36 cellular contexts compared by ENCODE assay signal in genomic region chr11:108617055-108617454, GRCh38. TPM values are rescaled to one million over a fixed set of nuclear protein-coding genes. Genes with fewer than 3 reads are reported as not detected.
DNase-seq lines count a peak whose midpoint lies in the region; ATAC-seq, FAIRE-seq and TF ChIP-seq lines count a peak whose summit lies in the region.
"Had no signal": no experiment of that assay in that cellular context is flagged by ENCODE, and none has a peak within 500 bp of the region (broad histone marks: within the 10 kb centered on the region; RNA-seq: fewer than 3 reads in every experiment).

No MANE protein-coding gene starts in this region.

- TF ChIP-seq POLR2A in breast epithelium (IDR thresholded peaks at IDR 0.05) (no peak), K562 (conservative IDR thresholded peaks at IDR 0.05) (no peak), suprapubic skin (IDR thresholded peaks at IDR 0.05) (no peak)

- H3K4me3 ChIP-seq in breast epithelium (no peak overlapping the region), K562 (no peak overlapping the region), keratinocyte (ENCODE audit: control insufficient read depth in 2 of 3, extremely low read depth in 1 of 3, insufficient read depth in 2 of 3, low read depth in 1 of 3, low read length in 3 of 3) (no peak overlapping the region), suprapubic skin (no peak overlapping the region), ascending aorta (no peak overlapping the region)
- H3K4me3 ChIP-seq: GM23248, left lung, MG63, spleen, thoracic aorta, vagina had no signal

- no peaks in the 10 kb centered on the region for H3K9me3 ChIP-seq in breast epithelium
- no peaks in the 10 kb centered on the region for H3K9me3 ChIP-seq in K562 (replicated peaks; ENCODE audit: control insufficient read depth, insufficient read depth, low read depth, low read length)
- H3K9me3 ChIP-seq in keratinocyte (ENCODE audit: control insufficient read depth, low read depth, low read length): no peaks in the 10 kb centered on the region
- no peaks in the 10 kb centered on the region for H3K9me3 ChIP-seq in suprapubic skin
- H3K9me3 ChIP-seq in ascending aorta: no peaks in the 10 kb centered on the region
- H3K9me3 ChIP-seq: left lung, MG63, neutrophil, spleen, thoracic aorta, vagina had no signal

- ATAC-seq in K562: peak; percentile 38
- ATAC-seq: activated naive CD4-positive, alpha-beta T cell treated with anti-CD3 and anti-CD28 coated beads, Interleukin-2, amount 50 U/mL, for 72 hours; right cardiac atrium had no signal

- no peaks in the 10 kb centered on the region for H3K9me1 ChIP-seq in K562 (ENCODE audit: control insufficient read depth, insufficient read depth, low read length)
- H3K9me1 ChIP-seq in keratinocyte (ENCODE audit: control insufficient read depth, extremely low read depth, insufficient read depth, low read length): no peaks in the 10 kb centered on the region

- H3K4me2 ChIP-seq in K562 (ENCODE audit: insufficient read depth, low read length): no peak overlapping the region
- peak overlapping the region; percentile 26 for H3K4me2 ChIP-seq in keratinocyte (ENCODE audit: control insufficient read depth, extremely low read depth, insufficient read depth, low read depth, low read length)

- H2AFZ ChIP-seq in K562 (ENCODE audit: low read depth, low read length) (peak overlapping the region; percentile 37), keratinocyte (ENCODE audit: control insufficient read depth, low read length) (peak overlapping the region; percentile 84)
- H2AFZ ChIP-seq: GM23248 had no signal

- H3K36me3 ChIP-seq in breast epithelium (no peaks in the 10 kb centered on the region), K562 (ENCODE audit: control insufficient read depth, insufficient read depth, low read length) (no peaks in the 10 kb centered on the region), keratinocyte (ENCODE audit: control insufficient read depth in 2 of 2, extremely low read depth in 1 of 2, insufficient read depth in 2 of 2, low read length in 2 of 2) (no peaks in the 10 kb centered on the region), suprapubic skin (no peaks in the 10 kb centered on the region), ascending aorta (no peaks in the 10 kb centered on the region)
- H3K36me3 ChIP-seq: left lung, MG63, neutrophil, spleen, thoracic aorta, vagina had no signal

- H3K9me3 Mint-ChIP-seq in MCF 10A (ENCODE audit: unreplicated experiment): no peaks in the 10 kb centered on the region
- H3K9me3 Mint-ChIP-seq: activated CD4-positive, alpha-beta memory T cell treated with anti-CD3 and anti-CD28 coated beads, Interleukin-2, amount 10 ng/mL, durations not matched to agents 7 days and 5 days; activated naive CD4-positive, alpha-beta T cell treated with anti-CD3 and anti-CD28 coated beads, Interleukin-2, amount 50 U/mL, for 72 hours; CD4-positive, alpha-beta T cell; stimulated activated naive CD8-positive, alpha-beta T cell treated with anti-CD3 and anti-CD28 coated beads, Interleukin-15, Interleukin-2, amounts not matched to agents 100 ng/mL and 50 ng/mL, for 24 hours had no signal

- H4K20me1 ChIP-seq in K562 (replicated peaks; ENCODE audit: control insufficient read depth, insufficient read depth, low read length) (no peaks in the 10 kb centered on the region), keratinocyte (ENCODE audit: control insufficient read depth, extremely low read depth, insufficient read depth, low read length) (no peaks in the 10 kb centered on the region)

- no peak for TF ChIP-seq CTCF in MCF 10A (IDR thresholded peaks at IDR 0.05; ENCODE audit: unreplicated experiment)
- no peak for TF ChIP-seq CTCF in breast epithelium (IDR thresholded peaks at IDR 0.05)
- no peak for TF ChIP-seq CTCF in K562 (IDR thresholded peaks at IDR 0.05 in 2 of 3, conservative IDR thresholded peaks at IDR 0.05 in 1 of 3; ENCODE audit: insufficient read depth in 2 of 3, low read depth in 1 of 3, low read length in 3 of 3)
- no peak for TF ChIP-seq CTCF in keratinocyte (optimal IDR thresholded peaks at IDR 0.05 in 1 of 3, IDR thresholded peaks at IDR 0.05 in 1 of 3, conservative IDR thresholded peaks at IDR 0.05 in 1 of 3; ENCODE audit: extremely low read depth in 1 of 3, insufficient read depth in 2 of 3, low read length in 3 of 3)
- no peak for TF ChIP-seq CTCF in suprapubic skin (IDR thresholded peaks at IDR 0.05)
- TF ChIP-seq CTCF in ascending aorta (IDR thresholded peaks at IDR 0.05): no peak

- no peak for TF ChIP-seq RAD21 in K562 (CRISPR knock-in tag; conservative IDR thresholded peaks at IDR 0.05 in 1 of 2, IDR thresholded peaks at IDR 0.05 in 1 of 2)

- DNase-seq in MCF 10A (ENCODE audit: unreplicated experiment) (no peak), breast epithelium (ENCODE audit: low spot score in 2 of 2) (no peak), K562 (ENCODE audit: extremely low read depth in 1 of 4, low spot score in 3 of 4) (no peak), keratinocyte (ENCODE audit: low read depth, low spot score) (no peak), suprapubic skin (ENCODE audit: low spot score in 2 of 2) (no peak), NCI-H226 (no peak), ascending aorta (ENCODE audit: low spot score in 2 of 2) (no peak)
- DNase-seq in activated CD4-positive, alpha-beta T cell treated with anti-CD3 and anti-CD28 coated beads, Interleukin-2, amount 50 U/mL, for 48 hours: no peak
- DNase-seq: activated CD4-positive, alpha-beta memory T cell treated with anti-CD3 and anti-CD28 coated beads, Interleukin-2, amount 10 ng/mL, durations not matched to agents 7 days and 5 days; activated CD4-positive, CD25-positive, alpha-beta regulatory T cell treated with anti-CD3 and anti-CD28 coated beads, Interleukin-2, amount 50 U/mL, for 72 hours; activated CD8-positive, alpha-beta memory T cell treated with anti-CD3 and anti-CD28 coated beads, Interleukin-2, amount 50 U/mL, for 48 hours; AML-193; amygdala; CD4-positive, alpha-beta T cell; DMS 273 treated with DMSO at 0.1 percent for 48 hours; glutamatergic neuron; KG1; left lung; NCI-H1417 treated with DMSO at 0.1 percent for 48 hours; NCI-H2081; NCI-H345; NCI-H748 treated with DMSO at 0.1 percent for 48 hours; right cardiac atrium; RPMI8226; spleen; stimulated activated CD4-positive, alpha-beta T cell treated with anti-CD3 and anti-CD28 coated beads, Interleukin-2, amount 100 ng/mL, for 24 hours had no signal

- H3K4me1 ChIP-seq in breast epithelium (no peaks in the 10 kb centered on the region), K562 (replicated peaks in 1 of 2; ENCODE audit: control insufficient read depth in 2 of 2, insufficient read depth in 2 of 2, low read length in 2 of 2) (no peaks in the 10 kb centered on the region), keratinocyte (ENCODE audit: control insufficient read depth, extremely low read depth, insufficient read depth, low read length) (peaks cover 53% of the 10 kb centered on the region), suprapubic skin (peaks cover 18% of the 10 kb centered on the region), ascending aorta (no peaks in the 10 kb centered on the region)
- H3K4me1 ChIP-seq: left lung, spleen, vagina had no signal

- no peaks in the 10 kb centered on the region for H3K27me3 Mint-ChIP-seq in MCF 10A (ENCODE audit: insufficient read depth, unreplicated experiment)

- TF ChIP-seq EP300 in K562 (IDR thresholded peaks at IDR 0.05; ENCODE audit: low read length): no peak
- TF ChIP-seq EP300 in suprapubic skin (IDR thresholded peaks at IDR 0.05): no peak

- TSS peak; percentile 99 for BruUV-seq in MCF 10A (replicated peaks; lab: Mats Ljungman, UMichigan)
- no TSS peak for BruUV-seq in K562 (replicated peaks; lab: Mats Ljungman, UMichigan)

- CTCF ChIA-PET in MCF 10A (lab: Yijun Ruan, JAX) (no interaction called here), K562 (lab: Yijun Ruan, JAX; ENCODE audit: low intra/inter-chr PET ratio) (no interaction called here)

- no peaks in the 10 kb centered on the region for H3K79me2 ChIP-seq in K562 (ENCODE audit: control insufficient read depth, insufficient read depth, low read length)
- H3K79me2 ChIP-seq in keratinocyte (ENCODE audit: control insufficient read depth, insufficient read depth, low read length): no peaks in the 10 kb centered on the region

- POLR2A ChIA-PET in MCF 10A (lab: Yijun Ruan, JAX) (interaction anchor here (0.9 to 5.4 kb wide), 5 partner anchors 11 to 150 kb away, joined by 4 to 39 read pairs (median 5); partner anchors contain the start of genes C11orf65 and EXPH5), K562 (lab: Yijun Ruan, JAX) (interaction anchor here (1.2 kb wide), 1 partner anchor 24 kb away, joined by 3 read pairs; the partner anchor contains the start of gene EXPH5)

- peaks cover 14% of the 10 kb centered on the region for H3K4me1 Mint-ChIP-seq in MCF 10A (ENCODE audit: insufficient read depth, unreplicated experiment)

- 43% methylated on average over 4 of the region's 4 CpGs for WGBS in K562 (ENCODE audit: insufficient coverage, low coverage, missing lambda C conversion rate)
- WGBS in suprapubic skin: 57% methylated on average over 4 of the region's 4 CpGs

- no peaks in the 10 kb centered on the region for H3K27me3 ChIP-seq in breast epithelium
- H3K27me3 ChIP-seq in K562 (ENCODE audit: control insufficient read depth in 2 of 2, insufficient read depth in 2 of 2, low read length in 2 of 2): no peaks in the 10 kb centered on the region
- no peaks in the 10 kb centered on the region for H3K27me3 ChIP-seq in keratinocyte (ENCODE audit: control insufficient read depth, extremely low read depth, insufficient read depth, low read length)
- no peaks in the 10 kb centered on the region for H3K27me3 ChIP-seq in suprapubic skin
- no peaks in the 10 kb centered on the region for H3K27me3 ChIP-seq in ascending aorta
- H3K27me3 ChIP-seq: left lung, MG63, spleen, vagina had no signal

- dilution Hi-C loops in keratinocyte (cut with MboI; ENCODE audit: extremely low pct_ligation_motif_present, low sequenced_read_pairs): no loop called here

- H3K9ac ChIP-seq in K562 (ENCODE audit: insufficient read depth in 1 of 2, low read depth in 2 of 2, low read length in 2 of 2) (no peak overlapping the region), keratinocyte (ENCODE audit: control insufficient read depth, extremely low read depth, insufficient read depth, low read length) (peak overlapping the region; percentile 78)
- H3K9ac ChIP-seq: GM23248 had no signal

- H3K4me3 Mint-ChIP-seq in MCF 10A (ENCODE audit: unreplicated experiment): no peak overlapping the region
- H3K4me3 Mint-ChIP-seq: activated CD4-positive, alpha-beta memory T cell treated with anti-CD3 and anti-CD28 coated beads, Interleukin-2, amount 10 ng/mL, durations not matched to agents 7 days and 5 days; CD4-positive, alpha-beta T cell; stimulated activated naive CD8-positive, alpha-beta T cell treated with anti-CD3 and anti-CD28 coated beads, Interleukin-15, Interleukin-2, amounts not matched to agents 100 ng/mL and 50 ng/mL, for 24 hours had no signal

- no peaks in the 10 kb centered on the region for H3K36me3 Mint-ChIP-seq in MCF 10A (ENCODE audit: insufficient read depth, unreplicated experiment)
- H3K36me3 Mint-ChIP-seq: activated naive CD4-positive, alpha-beta T cell treated with anti-CD3 and anti-CD28 coated beads, Interleukin-2, amount 50 U/mL, for 72 hours had no signal

- peak overlapping the region; percentile 91 for H3K27ac Mint-ChIP-seq in MCF 10A (ENCODE audit: low read depth, unreplicated experiment)
- H3K27ac Mint-ChIP-seq: activated CD4-positive, alpha-beta memory T cell treated with anti-CD3 and anti-CD28 coated beads, Interleukin-2, amount 10 ng/mL, durations not matched to agents 7 days and 5 days; activated naive CD4-positive, alpha-beta T cell treated with anti-CD3 and anti-CD28 coated beads, Interleukin-2, amount 50 U/mL, for 72 hours; CD4-positive, alpha-beta T cell; stimulated activated naive CD8-positive, alpha-beta T cell treated with anti-CD3 and anti-CD28 coated beads, Interleukin-15, Interleukin-2, amounts not matched to agents 100 ng/mL and 50 ng/mL, for 24 hours had no signal

- H3K27ac ChIP-seq in breast epithelium: no peak overlapping the region
- no peak overlapping the region for H3K27ac ChIP-seq in K562 (ENCODE audit: extremely low read depth, low read depth, low read length)
- H3K27ac ChIP-seq in keratinocyte (ENCODE audit: control insufficient read depth, insufficient read depth, low read length): peak overlapping the region; percentile 99
- H3K27ac ChIP-seq in suprapubic skin: peak overlapping the region; percentile 36
- no peak overlapping the region for H3K27ac ChIP-seq in ascending aorta
- H3K27ac ChIP-seq: left lung, neutrophil, spleen, thoracic aorta, vagina had no signal

- in situ Hi-C loops in K562 (cut with MboI): no loop called here

- intact Hi-C loops in MCF 10A (cut with micrococcal nuclease): no loop called here
- intact Hi-C loops in breast epithelium (cut with DNase I; ENCODE audit: low total_unique reads): loop anchor here (5.0 kb wide), 1 partner anchor 365 kb away; no protein-coding TSS in a partner anchor
- intact Hi-C loops in K562 (cut with micrococcal nuclease): no loop called here
- intact Hi-C loops in ascending aorta (cut with DNase I): no loop called here

- FAIRE-seq in K562 (lab: Jason Lieb, UNC) (no peak), keratinocyte (lab: Jason Lieb, UNC) (no peak)
- FAIRE-seq: A204.1, GM18507, GM19239 had no signal

RNA-seq across cellular contexts. Expression of gene EXPH5, which starts 23.5 kb away (rescaled TPM):
- 9.2 and 17.9 TPM in 2 replicates for total RNA-seq in MCF 10A (2022)
- 10 to 100 TPM in 1 of 3 donors, 1 to 10 TPM in 2; 3.2 to 16.8 (median 8.8) TPM for total RNA-seq in breast epithelium
- total RNA-seq in K562 (2011; cell fraction: chromatin; rRNA removed; ENCODE audit: low replicate concordance): 3.2 and 15.6 TPM in 2 replicates
- total RNA-seq in K562 (2011; cell fraction: nucleolus; rRNA removed): 2.0 and 4.3 TPM in 2 replicates
- total RNA-seq in K562 (2011; cell fraction: nucleoplasm; rRNA removed): 5.7 and 8.6 TPM in 2 replicates
- total RNA-seq in K562 (2014; rRNA removed): 4.2 TPM in 2 replicates
- total RNA-seq in K562 (2014; rRNA removed; fragmentation: Illumina TruSeq; extraction: Trizol): 6.1 and 7.3 TPM in 2 replicates
- 5.6 and 5.7 TPM in 2 replicates for total RNA-seq in K562 (2015; rRNA removed; fragmentation: Illumina TruSeq; extraction: Trizol)
- 6.8 and 8.5 TPM in 2 replicates for total RNA-seq in K562 (2021)
- polyA plus RNA-seq in K562 (2011; rRNA removed): 4.8 and 6.2 TPM in 2 replicates
- polyA plus RNA-seq in K562 (2011; cell fraction: cytosol; rRNA removed): 1.4 and 2.8 TPM in 2 replicates
- 3.5 and 6.0 TPM in 2 replicates for polyA plus RNA-seq in K562 (2011; cell fraction: nucleus; rRNA removed)
- polyA plus RNA-seq in K562 (2012): 0.48 and 0.76 TPM in 2 replicates
- polyA plus RNA-seq in K562 (2014; fragmentation: Illumina TruSeq; extraction: Trizol): 1.8 and 2.0 TPM in 2 replicates
- polyA plus RNA-seq in K562 (2014; fragmentation: Nextera tagmentation; extraction: Ambion mirVana): 1 to 10 TPM; 1.3 to 4.8 TPM
- 2.4 and 2.6 TPM in 2 replicates for polyA plus RNA-seq in K562 (2014; rRNA removed)
- polyA minus RNA-seq in K562 (2011; rRNA and poly(A)+ RNA removed): 16.7 and 23.8 TPM in 2 replicates
- polyA minus RNA-seq in K562 (2011; cell fraction: cytosol; rRNA and poly(A)+ RNA removed): 6.1 and 6.3 TPM in 2 replicates
- 4.2 and 12.2 TPM in 2 replicates for polyA minus RNA-seq in K562 (2011; cell fraction: nucleus; rRNA and poly(A)+ RNA removed)
- 7.9 to 19.0 TPM (median 11.7 TPM) in 3 replicates for polyA plus RNA-seq in keratinocyte
- polyA plus RNA-seq in keratinocyte (2011; ENCODE audit: low read depth): 14.1 TPM
- 1.6 and 3.2 TPM in 2 replicates for polyA plus RNA-seq in keratinocyte (2011; cell fraction: cytosol; rRNA removed)
- polyA plus RNA-seq in keratinocyte (2011; cell fraction: nucleus; rRNA removed): 24.3 and 28.3 TPM in 2 replicates
- 4.7 and 17.6 TPM in 2 replicates for polyA plus RNA-seq in keratinocyte (2012; ENCODE audit: low replicate concordance)
- 12.8 to 79.7 TPM (median 65.4 TPM) in 3 replicates for polyA minus RNA-seq in keratinocyte
- 6.5 TPM for polyA minus RNA-seq in keratinocyte (2011; cell fraction: cytosol; rRNA and poly(A)+ RNA removed)
- 57.4 and 120 TPM in 2 replicates for polyA minus RNA-seq in keratinocyte (2011; cell fraction: nucleus; rRNA and poly(A)+ RNA removed)
- total RNA-seq in suprapubic skin: 100 to 1,000 TPM; 120 to 232 (median 149) TPM
- 1.1 TPM for total RNA-seq in ascending aorta
- total RNA-seq: GM23248 had no signal
- polyA plus RNA-seq: GM23248 had no signal

RNA-seq across cellular contexts. Expression of gene DDX10, which starts 47.8 kb away (rescaled TPM):
- 94.4 and 113 TPM in 2 replicates for total RNA-seq in MCF 10A (2022)
- total RNA-seq in breast epithelium: 10 to 100 TPM; 17.3 to 41.9 (median 29.5) TPM
- 29.3 and 73.7 TPM in 2 replicates for total RNA-seq in K562 (2011; cell fraction: chromatin; rRNA removed; ENCODE audit: low replicate concordance)
- 23.7 and 24.2 TPM in 2 replicates for total RNA-seq in K562 (2011; cell fraction: nucleolus; rRNA removed)
- 33.8 and 41.2 TPM in 2 replicates for total RNA-seq in K562 (2011; cell fraction: nucleoplasm; rRNA removed)
- 48.3 and 50.0 TPM in 2 replicates for total RNA-seq in K562 (2014; rRNA removed)
- total RNA-seq in K562 (2014; rRNA removed; fragmentation: Illumina TruSeq; extraction: Trizol): 77.2 and 83.6 TPM in 2 replicates
- 69.1 and 72.5 TPM in 2 replicates for total RNA-seq in K562 (2015; rRNA removed; fragmentation: Illumina TruSeq; extraction: Trizol)
- total RNA-seq in K562 (2021): 64.6 and 66.6 TPM in 2 replicates
- 41.7 and 50.7 TPM in 2 replicates for polyA plus RNA-seq in K562 (2011; rRNA removed)
- 30.1 and 51.2 TPM in 2 replicates for polyA plus RNA-seq in K562 (2011; cell fraction: cytosol; rRNA removed)
- polyA plus RNA-seq in K562 (2011; cell fraction: nucleus; rRNA removed): 29.6 and 31.2 TPM in 2 replicates
- 17.6 and 41.4 TPM in 2 replicates for polyA plus RNA-seq in K562 (2012)
- 61.0 and 94.6 TPM in 2 replicates for polyA plus RNA-seq in K562 (2014; fragmentation: Illumina TruSeq; extraction: Trizol)
- polyA plus RNA-seq in K562 (2014; fragmentation: Nextera tagmentation; extraction: Ambion mirVana): 10 to 100 TPM; 33.9 to 40.8 TPM
- 42.1 and 45.9 TPM in 2 replicates for polyA plus RNA-seq in K562 (2014; rRNA removed)
- polyA minus RNA-seq in K562 (2011; rRNA and poly(A)+ RNA removed): 105 and 107 TPM in 2 replicates
- polyA minus RNA-seq in K562 (2011; cell fraction: cytosol; rRNA and poly(A)+ RNA removed): 33.5 and 34.0 TPM in 2 replicates
- polyA minus RNA-seq in K562 (2011; cell fraction: nucleus; rRNA and poly(A)+ RNA removed): 47.0 and 54.5 TPM in 2 replicates
- 23.4 to 32.3 TPM (median 29.5 TPM) in 3 replicates for polyA plus RNA-seq in keratinocyte
- polyA plus RNA-seq in keratinocyte (2011; ENCODE audit: low read depth): 30.9 TPM
- 21.1 and 35.6 TPM in 2 replicates for polyA plus RNA-seq in keratinocyte (2011; cell fraction: cytosol; rRNA removed)
- 43.8 and 46.1 TPM in 2 replicates for polyA plus RNA-seq in keratinocyte (2011; cell fraction: nucleus; rRNA removed)
- 21.1 and 21.4 TPM in 2 replicates for polyA plus RNA-seq in keratinocyte (2012; ENCODE audit: low replicate concordance)
- polyA minus RNA-seq in keratinocyte: 15.6 to 47.1 TPM (median 37.6 TPM) in 3 replicates
- polyA minus RNA-seq in keratinocyte (2011; cell fraction: cytosol; rRNA and poly(A)+ RNA removed): 12.9 TPM
- polyA minus RNA-seq in keratinocyte (2011; cell fraction: nucleus; rRNA and poly(A)+ RNA removed): 18.8 and 41.8 TPM in 2 replicates
- 10 to 100 TPM; 21.9 to 30.7 (median 27.2) TPM for total RNA-seq in suprapubic skin
- 21.9 TPM for total RNA-seq in ascending aorta

Comparison
In these comparisons a context has a peak if more than half of its experiments do, and no peak if none do; other contexts are left out.
1. H3K27ac ChIP-seq: peak in keratinocyte (single experiment) and suprapubic skin (single experiment); none in breast epithelium (0 of 2), K562 (single experiment) and ascending aorta (0 of 2).